Comparison of ENCODE assay signal across 1 cellular context in genomic region chr6:159951772-159952171, GRCh38.
TF ChIP-seq lines count a peak whose summit lies in the region.

No MANE protein-coding gene starts in this region.

TF ChIP-seq in K562, 482 proteins besides CTCF, POLR2A, EP300 and RAD21:
- TF ChIP-seq ZBTB7A (IDR thresholded peaks at IDR 0.05; ENCODE audit: borderline replicate concordance, control insufficient read depth, low read depth, low read length) (no peak), MAFK (IDR thresholded peaks at IDR 0.05; ENCODE audit: low read length) (no peak), SMC3 (conservative IDR thresholded peaks at IDR 0.05; ENCODE audit: insufficient read depth, low read depth, low read length) (no peak), KLF16 (IDR thresholded peaks at IDR 0.05) (no peak), SMARCA4 (IDR thresholded peaks at IDR 0.05) (no peak), SLC30A9 (CRISPR knock-in tag; IDR thresholded peaks at IDR 0.05) (no peak), RBM39 (optimal IDR thresholded peaks at IDR 0.05; ENCODE audit: low read depth, low read length) (no peak), TARDBP (IDR thresholded peaks at IDR 0.05) (no peak), ZNF830 (CRISPR knock-in tag; IDR thresholded peaks at IDR 0.05) (no peak), XRCC3 (IDR thresholded peaks at IDR 0.05) (no peak)
- TF ChIP-seq, protein P1, sequence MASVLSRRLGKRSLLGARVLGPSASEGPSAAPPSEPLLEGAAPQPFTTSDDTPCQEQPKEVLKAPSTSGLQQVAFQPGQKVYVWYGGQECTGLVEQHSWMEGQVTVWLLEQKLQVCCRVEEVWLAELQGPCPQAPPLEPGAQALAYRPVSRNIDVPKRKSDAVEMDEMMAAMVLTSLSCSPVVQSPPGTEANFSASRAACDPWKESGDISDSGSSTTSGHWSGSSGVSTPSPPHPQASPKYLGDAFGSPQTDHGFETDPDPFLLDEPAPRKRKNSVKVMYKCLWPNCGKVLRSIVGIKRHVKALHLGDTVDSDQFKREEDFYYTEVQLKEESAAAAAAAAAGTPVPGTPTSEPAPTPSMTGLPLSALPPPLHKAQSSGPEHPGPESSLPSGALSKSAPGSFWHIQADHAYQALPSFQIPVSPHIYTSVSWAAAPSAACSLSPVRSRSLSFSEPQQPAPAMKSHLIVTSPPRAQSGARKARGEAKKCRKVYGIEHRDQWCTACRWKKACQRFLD (CRISPR knock-in tag; IDR thresholded peaks at IDR 0.05): no peak
- TF ChIP-seq, protein P2, sequence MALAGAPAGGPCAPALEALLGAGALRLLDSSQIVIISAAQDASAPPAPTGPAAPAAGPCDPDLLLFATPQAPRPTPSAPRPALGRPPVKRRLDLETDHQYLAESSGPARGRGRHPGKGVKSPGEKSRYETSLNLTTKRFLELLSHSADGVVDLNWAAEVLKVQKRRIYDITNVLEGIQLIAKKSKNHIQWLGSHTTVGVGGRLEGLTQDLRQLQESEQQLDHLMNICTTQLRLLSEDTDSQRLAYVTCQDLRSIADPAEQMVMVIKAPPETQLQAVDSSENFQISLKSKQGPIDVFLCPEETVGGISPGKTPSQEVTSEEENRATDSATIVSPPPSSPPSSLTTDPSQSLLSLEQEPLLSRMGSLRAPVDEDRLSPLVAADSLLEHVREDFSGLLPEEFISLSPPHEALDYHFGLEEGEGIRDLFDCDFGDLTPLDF (CRISPR knock-in tag; IDR thresholded peaks at IDR 0.05): no peak
- TF ChIP-seq, protein P3, sequence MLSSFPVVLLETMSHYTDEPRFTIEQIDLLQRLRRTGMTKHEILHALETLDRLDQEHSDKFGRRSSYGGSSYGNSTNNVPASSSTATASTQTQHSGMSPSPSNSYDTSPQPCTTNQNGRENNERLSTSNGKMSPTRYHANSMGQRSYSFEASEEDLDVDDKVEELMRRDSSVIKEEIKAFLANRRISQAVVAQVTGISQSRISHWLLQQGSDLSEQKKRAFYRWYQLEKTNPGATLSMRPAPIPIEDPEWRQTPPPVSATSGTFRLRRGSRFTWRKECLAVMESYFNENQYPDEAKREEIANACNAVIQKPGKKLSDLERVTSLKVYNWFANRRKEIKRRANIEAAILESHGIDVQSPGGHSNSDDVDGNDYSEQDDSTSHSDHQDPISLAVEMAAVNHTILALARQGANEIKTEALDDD (IDR thresholded peaks at IDR 0.05): no peak
